ENCODE assay signal across 1 cellular context in genomic region chr5:57193757-57194413, GRCh38.
TF ChIP-seq lines count a peak whose summit lies in the region.

No MANE protein-coding gene starts in this region.

TF ChIP-seq in WTC11, 78 proteins besides CTCF, POLR2A, EP300 and RAD21 (continued from another document):
- TF ChIP-seq MXD4 (CRISPR knock-in tag; IDR thresholded peaks at IDR 0.05; ENCODE audit: borderline replicate concordance) (no peak), ZNF121 (CRISPR knock-in tag; IDR thresholded peaks at IDR 0.05) (no peak)
- TF ChIP-seq, protein P1, sequence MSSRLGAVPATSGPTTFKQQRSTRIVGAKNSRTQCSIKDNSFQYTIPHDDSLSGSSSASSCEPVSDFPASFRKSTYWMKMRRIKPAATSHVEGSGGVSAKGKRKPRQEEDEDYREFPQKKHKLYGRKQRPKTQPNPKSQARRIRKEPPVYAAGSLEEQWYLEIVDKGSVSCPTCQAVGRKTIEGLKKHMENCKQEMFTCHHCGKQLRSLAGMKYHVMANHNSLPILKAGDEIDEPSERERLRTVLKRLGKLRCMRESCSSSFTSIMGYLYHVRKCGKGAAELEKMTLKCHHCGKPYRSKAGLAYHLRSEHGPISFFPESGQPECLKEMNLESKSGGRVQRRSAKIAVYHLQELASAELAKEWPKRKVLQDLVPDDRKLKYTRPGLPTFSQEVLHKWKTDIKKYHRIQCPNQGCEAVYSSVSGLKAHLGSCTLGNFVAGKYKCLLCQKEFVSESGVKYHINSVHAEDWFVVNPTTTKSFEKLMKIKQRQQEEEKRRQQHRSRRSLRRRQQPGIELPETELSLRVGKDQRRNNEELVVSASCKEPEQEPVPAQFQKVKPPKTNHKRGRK (CRISPR knock-in tag; IDR thresholded peaks at IDR 0.05; ENCODE audit: borderline replicate concordance): no peak
- TF ChIP-seq, protein P2, sequence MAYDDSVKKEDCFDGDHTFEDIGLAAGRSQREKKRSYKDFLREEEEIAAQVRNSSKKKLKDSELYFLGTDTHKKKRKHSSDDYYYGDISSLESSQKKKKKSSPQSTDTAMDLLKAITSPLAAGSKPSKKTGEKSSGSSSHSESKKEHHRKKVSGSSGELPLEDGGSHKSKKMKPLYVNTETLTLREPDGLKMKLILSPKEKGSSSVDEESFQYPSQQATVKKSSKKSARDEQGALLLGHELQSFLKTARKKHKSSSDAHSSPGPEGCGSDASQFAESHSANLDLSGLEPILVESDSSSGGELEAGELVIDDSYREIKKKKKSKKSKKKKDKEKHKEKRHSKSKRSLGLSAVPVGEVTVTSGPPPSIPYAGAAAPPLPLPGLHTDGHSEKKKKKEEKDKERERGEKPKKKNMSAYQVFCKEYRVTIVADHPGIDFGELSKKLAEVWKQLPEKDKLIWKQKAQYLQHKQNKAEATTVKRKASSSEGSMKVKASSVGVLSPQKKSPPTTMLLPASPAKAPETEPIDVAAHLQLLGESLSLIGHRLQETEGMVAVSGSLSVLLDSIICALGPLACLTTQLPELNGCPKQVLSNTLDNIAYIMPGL (CRISPR knock-in tag; IDR thresholded peaks at IDR 0.05): no peak
